In genomic region chrX:153722704-153723350, GRCh38 we compare ENCODE assay signal across 8 cellular contexts. TPM values are rescaled to one million over a fixed set of nuclear protein-coding genes. Genes with fewer than 3 reads are reported as not detected.
DNase-seq lines count a peak whose midpoint lies in the region; TF ChIP-seq lines count a peak whose summit lies in the region.

No MANE protein-coding gene starts in this region.

- 74 to 78% methylated on average over 12 of the region's 12 CpGs for WGBS in ectodermal cell, 2 experiments

- CTCF ChIA-PET in Caco-2 (lab: Charles Lee) = interaction anchor here (0.8 kb wide), 1 partner anchor 168 kb away, joined by 3 read pairs; no protein-coding TSS in a partner anchor

- peak overlapping the region; percentile 70 for H3K27ac Mint-ChIP-seq in Caco-2 (ENCODE audit: unreplicated experiment)
- no peak overlapping the region for H3K27ac Mint-ChIP-seq in neural progenitor cell

- H3K9me3 ChIP-seq in Caco-2 (no peaks in the 10 kb centered on the region), ectodermal cell (ENCODE audit: control insufficient read depth, low read length) (no peaks in the 10 kb centered on the region), neural progenitor cell (ENCODE audit: low read depth) (no peaks in the 10 kb centered on the region)

- intact Hi-C loops in Caco-2 (cut with micrococcal nuclease; ENCODE audit: unreplicated experiment) = loop anchor here (5.0 kb wide), 1 partner anchor 69 kb away; the partner anchor contains the start of genes IDH3G and SSR4

- H4K20me1 ChIP-seq in neural progenitor cell (ENCODE audit: low read depth) = peaks cover 51% of the 10 kb centered on the region

- H3K4me1 ChIP-seq in Caco-2 (peaks cover 14% of the 10 kb centered on the region), ectodermal cell (ENCODE audit: control insufficient read depth, insufficient read depth, low read length) (peaks cover 9% of the 10 kb centered on the region), neural progenitor cell (peaks cover 12% of the 10 kb centered on the region)

- TF ChIP-seq CTCF in Caco-2 (IDR thresholded peaks at IDR 0.05; ENCODE audit: insufficient read depth in 1 of 2, low read depth in 1 of 2, low read length in 1 of 2, severe bottlenecking in 1 of 2, unreplicated experiment in 1 of 2) (no peak), neural progenitor cell (IDR thresholded peaks at IDR 0.05) (no peak)

- no peaks in the 10 kb centered on the region for H3K4me1 Mint-ChIP-seq in Caco-2 (ENCODE audit: low read depth, unreplicated experiment)
- peaks cover 17% of the 10 kb centered on the region for H3K4me1 Mint-ChIP-seq in neural progenitor cell

- H3K4me3 ChIP-seq in Caco-2 (ENCODE audit: low read depth, low read length) (peak overlapping the region; percentile 46), ectodermal cell (ENCODE audit: insufficient read depth, low read depth, low read length) (peak overlapping the region; percentile 65), neural progenitor cell (peak overlapping the region; percentile 73)

- H3K4me2 ChIP-seq in neural progenitor cell = peak overlapping the region; percentile 80

- H3K4me3 Mint-ChIP-seq in Caco-2 (ENCODE audit: unreplicated experiment) (peak overlapping the region; percentile 79), neural progenitor cell (peak overlapping the region; percentile 84)

- peaks cover 21% of the 10 kb centered on the region for H3K79me2 ChIP-seq in neural progenitor cell (ENCODE audit: low read depth)

- H3K9me3 Mint-ChIP-seq in Caco-2 (ENCODE audit: unreplicated experiment) (no peaks in the 10 kb centered on the region), neural progenitor cell (peaks cover 4% of the 10 kb centered on the region)

- no peak overlapping the region for H3K27ac ChIP-seq in ectodermal cell (ENCODE audit: insufficient read depth, low read depth, low read length, poor library complexity, severe bottlenecking)
- H3K27ac ChIP-seq in neural progenitor cell = no peak overlapping the region

- peak; percentile 44 to 45 for DNase-seq in Caco-2
- DNase-seq in MV-4-11 (lab: John Stamatoyannopoulos, UW) = peak; percentile 32
- DNase-seq in neural progenitor cell (ENCODE audit: low spot score) = no peak
- DNase-seq in cerebellum (ENCODE audit: low spot score) = no peak
- DNase-seq in HuH-7 (ENCODE audit: low spot score) = no peak
- DNase-seq in NCI-H69 (lab: John Stamatoyannopoulos, UW) = no peak
- no peak for DNase-seq in C1 segment of cervical spinal cord (lab: John Stamatoyannopoulos, UW)

- H3K27me3 Mint-ChIP-seq in Caco-2 (ENCODE audit: insufficient read depth, unreplicated experiment) (no peaks in the 10 kb centered on the region), neural progenitor cell (ENCODE audit: insufficient read depth, low read depth) (peaks cover 7% of the 10 kb centered on the region)

- no peak overlapping the region for H2AFZ ChIP-seq in neural progenitor cell (replicated peaks)

- BruUV-seq in Caco-2 (replicated peaks; lab: Mats Ljungman, UMichigan) = no TSS peak

- H3K27me3 ChIP-seq in Caco-2 (replicated peaks; ENCODE audit: control insufficient read depth, insufficient read depth, low read length) = no peaks in the 10 kb centered on the region
- no peaks in the 10 kb centered on the region for H3K27me3 ChIP-seq in ectodermal cell (ENCODE audit: control insufficient read depth, insufficient read depth, low read length, poor library complexity, severe bottlenecking)
- H3K27me3 ChIP-seq in neural progenitor cell = no peaks in the 10 kb centered on the region

- H3F3A ChIP-seq in neural progenitor cell (ENCODE audit: low read depth) = no peaks in the 10 kb centered on the region

- POLR2A ChIA-PET in Caco-2 (lab: Charles Lee) = no interaction called here

- H3K36me3 Mint-ChIP-seq in Caco-2 (ENCODE audit: insufficient read depth, unreplicated experiment) (peaks cover 45% of the 10 kb centered on the region), neural progenitor cell (peaks cover 10% of the 10 kb centered on the region)

- H3K36me3 ChIP-seq in Caco-2 (ENCODE audit: control insufficient read depth, insufficient read depth, low read length) (no peaks in the 10 kb centered on the region), ectodermal cell (ENCODE audit: control insufficient read depth, insufficient read depth, low read length) (no peaks in the 10 kb centered on the region), neural progenitor cell (peaks cover 3% of the 10 kb centered on the region)

- peak overlapping the region; percentile 55 for H3K9ac ChIP-seq in neural progenitor cell

RNA-seq across cellular contexts. Expression of gene BCAP31, which starts 1.4 kb away (rescaled TPM):
- total RNA-seq in Caco-2 (2022) = 232 and 234 TPM in 2 replicates
- 109 TPM for polyA plus RNA-seq in ectodermal cell (2013, experiment 1 of 4)
- 108 TPM for polyA plus RNA-seq in ectodermal cell (2013, experiment 2 of 4)
- polyA plus RNA-seq in ectodermal cell (2013, experiment 3 of 4) = 76.1 TPM
- 84.9 TPM for polyA plus RNA-seq in ectodermal cell (2013, experiment 4 of 4)
- total RNA-seq in neural progenitor cell (ENCODE audit: low replicate concordance) = 52.5 and 68.7 TPM in 2 replicates
- total RNA-seq in cerebellum = 40.0 TPM

RNA-seq across cellular contexts. Expression of gene ABCD1, which starts 1.8 kb away (rescaled TPM):
- 4.3 and 4.5 TPM in 2 replicates for total RNA-seq in Caco-2 (2022)
- polyA plus RNA-seq in ectodermal cell (2013, experiment 1 of 4) = 4.5 TPM
- 5.3 TPM for polyA plus RNA-seq in ectodermal cell (2013, experiment 2 of 4)
- 4.3 TPM for polyA plus RNA-seq in ectodermal cell (2013, experiment 3 of 4)
- 4.9 TPM for polyA plus RNA-seq in ectodermal cell (2013, experiment 4 of 4)
- 0.79 and 5.0 TPM in 2 replicates for total RNA-seq in neural progenitor cell (ENCODE audit: low replicate concordance)
- 3.8 TPM for total RNA-seq in cerebellum

RNA-seq across cellular contexts. Expression of gene SLC6A8, which starts 35.1 kb away (rescaled TPM):
- total RNA-seq in Caco-2 (2022) = 8.8 and 11.2 TPM in 2 replicates
- 272 TPM for polyA plus RNA-seq in ectodermal cell (2013, experiment 1 of 4)
- 365 TPM for polyA plus RNA-seq in ectodermal cell (2013, experiment 2 of 4)
- polyA plus RNA-seq in ectodermal cell (2013, experiment 3 of 4) = 246 TPM
- 294 TPM for polyA plus RNA-seq in ectodermal cell (2013, experiment 4 of 4)
- total RNA-seq in neural progenitor cell (ENCODE audit: low replicate concordance) = 94.1 and 191 TPM in 2 replicates
- total RNA-seq in cerebellum = 16.0 TPM

RNA-seq across cellular contexts. Expression of gene PLXNB3, which starts 41.2 kb away (rescaled TPM):
- total RNA-seq in Caco-2 (2022) = 0.16 TPM in 1 of 2 replicates, not detected in the other
- 2.6 TPM for polyA plus RNA-seq in ectodermal cell (2013, experiment 1 of 4)
- 1.4 TPM for polyA plus RNA-seq in ectodermal cell (2013, experiment 2 of 4)
- polyA plus RNA-seq in ectodermal cell (2013, experiment 3 of 4) = 1.2 TPM
- polyA plus RNA-seq in ectodermal cell (2013, experiment 4 of 4) = 2.2 TPM
- 0.25 and 0.71 TPM in 2 replicates for total RNA-seq in neural progenitor cell (ENCODE audit: low replicate concordance)
- 3.3 TPM for total RNA-seq in cerebellum

RNA-seq across cellular contexts. Expression of gene PNCK, which starts 49.2 kb away (rescaled TPM):
- total RNA-seq in Caco-2 (2022) (not detected in 2 replicates), neural progenitor cell (ENCODE audit: low replicate concordance) (19.7 and 53.5 TPM in 2 replicates), cerebellum (21.0 TPM)
- 33.7 TPM for polyA plus RNA-seq in ectodermal cell (2013, experiment 1 of 4)
- 45.3 TPM for polyA plus RNA-seq in ectodermal cell (2013, experiment 2 of 4)
- polyA plus RNA-seq in ectodermal cell (2013, experiment 3 of 4) = 36.2 TPM
- polyA plus RNA-seq in ectodermal cell (2013, experiment 4 of 4) = 39.7 TPM

Comparison
In these comparisons a context has a peak if more than half of its experiments do, and no peak if none do; other contexts are left out.
1. DNase-seq: peak in Caco-2 (2 of 2) and MV-4-11 (single experiment); none in neural progenitor cell (single experiment), cerebellum (single experiment), HuH-7 (single experiment), NCI-H69 (single experiment) and C1 segment of cervical spinal cord (0 of 14).
2. Peak in every context shown above with its lines, with median percentiles within 50 percentile points of each other: H3K4me3 ChIP-seq.